16 cellular contexts compared by ENCODE assay signal in the genomic region with DNA sequence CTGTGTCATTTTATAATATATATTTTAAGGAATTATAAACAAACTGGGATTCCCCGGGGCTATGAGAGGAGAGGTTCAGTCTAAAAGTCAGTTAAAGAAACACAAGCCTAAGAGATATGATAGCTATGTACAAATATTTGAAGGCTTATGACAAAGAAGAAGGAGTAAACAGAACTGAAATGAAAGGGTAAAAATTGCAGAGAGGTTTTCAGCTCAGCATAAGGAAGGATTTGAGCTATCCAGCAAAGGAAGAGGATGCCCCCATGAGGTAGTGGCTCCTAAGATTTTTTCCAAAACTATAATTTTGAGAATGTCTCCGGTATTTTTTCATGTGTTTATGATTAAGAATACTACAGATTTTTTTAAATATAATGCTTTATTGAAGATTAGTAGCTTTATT. TPM values are rescaled to one million over a fixed set of nuclear protein-coding genes. Genes with fewer than 3 reads are reported as not detected.
A peak's percentile ranks its signal among the peaks of the same experiment; 100 is the strongest.
DNase-seq lines count a peak whose midpoint lies in the region; ATAC-seq and TF ChIP-seq lines count a peak whose summit lies in the region.
"Had no signal": no experiment of that assay in that cellular context is flagged by ENCODE, and none has a peak within 500 bp of the region (broad histone marks: within the 10 kb centered on the region; RNA-seq: fewer than 3 reads in every experiment).

No MANE protein-coding gene starts in this region.

- intact Hi-C loops in Calu3 (cut with micrococcal nuclease; ENCODE audit: unreplicated experiment) = no loop called here

- DNase-seq in BJ (ENCODE audit: low read depth) (no peak), NCI-H1417 treated with DMSO at 0.1 percent for 48 hours (lab: John Stamatoyannopoulos, UW) (peak; percentile 2), dedifferentiated amniotic fluid mesenchymal stem cell (ENCODE audit: extremely low spot score) (peak; percentile 46), mesenchymal stem cell (peak; percentile 14), Calu3 (no peak), nephron progenitor cell (no peak)
- DNase-seq in CD8-positive, alpha-beta memory T cell = no peak
- no peak for DNase-seq in naive thymus-derived CD8-positive, alpha-beta T cell
- DNase-seq: activated CD4-positive, alpha-beta T cell treated with anti-CD3 and anti-CD28 coated beads for 1 hour; activated naive CD8-positive, alpha-beta T cell treated with anti-CD3 and anti-CD28 coated beads, Interleukin-2, amount 10 ng/mL, durations not matched to agents 7 days and 5 days; colonic mucosa; Kasumi-1; NCI-H2081; stomach had no signal

- H2BK12ac ChIP-seq in mesenchymal stem cell (ENCODE audit: low read length in 2 of 2) = no peak overlapping the region

- H3K36me3 Mint-ChIP-seq in Calu3 (ENCODE audit: insufficient read depth, unreplicated experiment) (no peaks in the 10 kb centered on the region), nephron progenitor cell (ENCODE audit: low read depth) (peaks cover 21% of the 10 kb centered on the region)
- H3K36me3 Mint-ChIP-seq in CD8-positive, alpha-beta memory T cell = peaks cover 0 to 12% (median 2%) of the 10 kb centered on the region in 3 donors
- H3K36me3 Mint-ChIP-seq in naive thymus-derived CD8-positive, alpha-beta T cell = peaks cover 0 to 8% (median 8%) of the 10 kb centered on the region in 3 donors
- H3K36me3 Mint-ChIP-seq: activated naive CD8-positive, alpha-beta T cell treated with anti-CD3 and anti-CD28 coated beads, Interleukin-2, amount 10 ng/mL, durations not matched to agents 7 days and 5 days had no signal

- no peak overlapping the region for H3K9ac ChIP-seq in mesenchymal stem cell (ENCODE audit: low read length)

- no peak overlapping the region for H3K23ac ChIP-seq in mesenchymal stem cell (ENCODE audit: low read length in 2 of 2)

- POLR2A ChIA-PET in BJ (lab: Charles Lee) = no interaction called here
- POLR2A ChIA-PET in CD8-positive, alpha-beta memory T cell (lab: Charles Lee) = no interaction called here
- POLR2A ChIA-PET in naive thymus-derived CD8-positive, alpha-beta T cell (lab: Charles Lee) = no interaction called here

- no peaks in the 10 kb centered on the region for H3K36me3 ChIP-seq in BJ (ENCODE audit: control insufficient read depth, insufficient read depth, low read length)
- no peaks in the 10 kb centered on the region for H3K36me3 ChIP-seq in mesenchymal stem cell (ENCODE audit: control insufficient read depth in 1 of 2, insufficient read depth in 2 of 2, low read depth in 1 of 2, low read length in 2 of 2)
- H3K36me3 ChIP-seq in CD8-positive, alpha-beta memory T cell (ENCODE audit: insufficient read depth, low read length) = no peaks in the 10 kb centered on the region
- H3K36me3 ChIP-seq: colonic mucosa had no signal

- no peak overlapping the region for H2AFZ ChIP-seq in mesenchymal stem cell (ENCODE audit: low read depth, low read length)

- no peak overlapping the region for H3K18ac ChIP-seq in mesenchymal stem cell (ENCODE audit: low read depth in 1 of 2, low read length in 2 of 2)

- no peak overlapping the region for H3K14ac ChIP-seq in mesenchymal stem cell (ENCODE audit: low read length in 2 of 2)

- no peak overlapping the region for H2AK5ac ChIP-seq in mesenchymal stem cell (ENCODE audit: low read length, severe bottlenecking)

- H3K4ac ChIP-seq in mesenchymal stem cell (ENCODE audit: low read depth in 1 of 2, low read length in 2 of 2) = no peak overlapping the region

- peak; percentile 40; the same call in 1 of the 2 replicates for TF ChIP-seq CTCF in BJ (IDR thresholded peaks at IDR 0.05; ENCODE audit: insufficient read depth, low read depth, low read length)
- no peak for TF ChIP-seq CTCF in Calu3 (IDR thresholded peaks at IDR 0.05; ENCODE audit: unreplicated experiment)
- TF ChIP-seq CTCF in nephron progenitor cell (IDR thresholded peaks at IDR 0.05) = no peak

- no peak overlapping the region for H2BK120ac ChIP-seq in mesenchymal stem cell (ENCODE audit: low read depth, low read length)

- H2BK5ac ChIP-seq in mesenchymal stem cell (ENCODE audit: low read depth, low read length, poor library complexity, severe bottlenecking) = no peak overlapping the region

- H3K79me1 ChIP-seq in mesenchymal stem cell (replicated peaks; ENCODE audit: low read length, poor library complexity, severe bottlenecking) = no peaks in the 10 kb centered on the region

- H3K27me3 Mint-ChIP-seq in Calu3 (ENCODE audit: unreplicated experiment) (no peaks in the 10 kb centered on the region), nephron progenitor cell (ENCODE audit: low read depth, poor library complexity) (no peaks in the 10 kb centered on the region)
- no peaks in the 10 kb centered on the region for H3K27me3 Mint-ChIP-seq in CD8-positive, alpha-beta memory T cell
- no peaks in the 10 kb centered on the region for H3K27me3 Mint-ChIP-seq in naive thymus-derived CD8-positive, alpha-beta T cell
- H3K27me3 Mint-ChIP-seq: activated naive CD8-positive, alpha-beta T cell treated with anti-CD3 and anti-CD28 coated beads, Interleukin-2, amount 10 ng/mL, durations not matched to agents 7 days and 5 days had no signal

- BruUV-seq in Calu3 (replicated peaks; lab: Mats Ljungman, UMichigan) = no TSS peak

- H3K4me1 ChIP-seq in mesenchymal stem cell (ENCODE audit: control insufficient read depth, insufficient read depth, low read depth, low read length) = no peaks in the 10 kb centered on the region
- no peaks in the 10 kb centered on the region for H3K4me1 ChIP-seq in CD8-positive, alpha-beta memory T cell (ENCODE audit: insufficient read depth, low read length)
- H3K4me1 ChIP-seq: colonic mucosa, stomach had no signal

- no peak overlapping the region for H2BK15ac ChIP-seq in mesenchymal stem cell (ENCODE audit: low read depth, poor library complexity, severe bottlenecking)

- no peak overlapping the region for H3K4me3 Mint-ChIP-seq in Calu3 (ENCODE audit: low read depth, unreplicated experiment)
- no peak overlapping the region for H3K4me3 Mint-ChIP-seq in CD8-positive, alpha-beta memory T cell
- no peak overlapping the region for H3K4me3 Mint-ChIP-seq in naive thymus-derived CD8-positive, alpha-beta T cell
- no peak overlapping the region for H3K4me3 Mint-ChIP-seq in nephron progenitor cell
- H3K4me3 Mint-ChIP-seq: activated naive CD8-positive, alpha-beta T cell treated with anti-CD3 and anti-CD28 coated beads, Interleukin-2, amount 10 ng/mL, durations not matched to agents 7 days and 5 days; neural crest cell had no signal

- H3K27ac ChIP-seq in mesenchymal stem cell (ENCODE audit: low read length, poor library complexity, severe bottlenecking) = no peak overlapping the region
- H3K27ac ChIP-seq in CD8-positive, alpha-beta memory T cell (ENCODE audit: low read depth, low read length) = no peak overlapping the region
- H3K27ac ChIP-seq: colonic mucosa, stomach had no signal

- H3K27ac Mint-ChIP-seq in Calu3 (ENCODE audit: unreplicated experiment) (no peak overlapping the region), nephron progenitor cell (no peak overlapping the region)
- H3K27ac Mint-ChIP-seq in CD8-positive, alpha-beta memory T cell = no peak overlapping the region
- no peak overlapping the region for H3K27ac Mint-ChIP-seq in naive thymus-derived CD8-positive, alpha-beta T cell
- H3K27ac Mint-ChIP-seq: activated naive CD8-positive, alpha-beta T cell treated with anti-CD3 and anti-CD28 coated beads, Interleukin-2, amount 10 ng/mL, durations not matched to agents 7 days and 5 days had no signal

- no peaks in the 10 kb centered on the region for H3K9me3 ChIP-seq in mesenchymal stem cell (ENCODE audit: control insufficient read depth, low read length)
- H3K9me3 ChIP-seq in CD8-positive, alpha-beta memory T cell (ENCODE audit: low read length) = no peaks in the 10 kb centered on the region
- H3K9me3 ChIP-seq: colonic mucosa, stomach had no signal

- no peak overlapping the region for H3K4me3 ChIP-seq in BJ (ENCODE audit: low read depth, low read length)
- no peak overlapping the region for H3K4me3 ChIP-seq in mesenchymal stem cell (ENCODE audit: insufficient read depth in 1 of 2, low read depth in 1 of 2, low read length in 2 of 2)
- no peak overlapping the region for H3K4me3 ChIP-seq in CD8-positive, alpha-beta memory T cell (ENCODE audit: low read length)
- H3K4me3 ChIP-seq: colonic mucosa, stomach had no signal

- H4K8ac ChIP-seq in mesenchymal stem cell (ENCODE audit: low read length) = no peak overlapping the region

- no peak for ATAC-seq in naive thymus-derived CD8-positive, alpha-beta T cell

- no peak overlapping the region for H4K91ac ChIP-seq in mesenchymal stem cell (ENCODE audit: low read length)

- CTCF ChIA-PET in BJ (lab: Yijun Ruan, JAX) (interaction anchor here (0.7 to 5.0 kb wide), 9 partner anchors 8 to 515 kb away, joined by 3 to 43 read pairs (median 4); no protein-coding TSS in a partner anchor), Calu3 (lab: Charles Lee) (interaction anchor here (1.2 kb wide), 1 partner anchor 113 kb away, joined by 4 read pairs; no protein-coding TSS in a partner anchor)
- CTCF ChIA-PET in CD8-positive, alpha-beta memory T cell (lab: Charles Lee) = no interaction called here

- H3K4me2 ChIP-seq in mesenchymal stem cell (ENCODE audit: low read length, poor library complexity, severe bottlenecking) = no peak overlapping the region

- WGBS in mesenchymal stem cell = 38% methylated on average over 1 of the region's 2 CpGs

- no peaks in the 10 kb centered on the region for H3K27me3 ChIP-seq in BJ (ENCODE audit: control insufficient read depth, insufficient read depth, low read length)
- no peaks in the 10 kb centered on the region for H3K27me3 ChIP-seq in mesenchymal stem cell (ENCODE audit: control insufficient read depth in 1 of 2, insufficient read depth in 1 of 2, low read length in 2 of 2)
- no peaks in the 10 kb centered on the region for H3K27me3 ChIP-seq in CD8-positive, alpha-beta memory T cell (ENCODE audit: insufficient read depth, low read length, poor library complexity, severe bottlenecking)
- H3K27me3 ChIP-seq: colonic mucosa, stomach had no signal

- H3K9me3 Mint-ChIP-seq in Calu3 (ENCODE audit: low read depth, unreplicated experiment) (no peaks in the 10 kb centered on the region), nephron progenitor cell (peaks cover 6% of the 10 kb centered on the region)
- H3K9me3 Mint-ChIP-seq in CD8-positive, alpha-beta memory T cell = peaks cover 0 to 3% (median 0%) of the 10 kb centered on the region in 5 donors
- peaks cover 0 to 5% (median 0%) of the 10 kb centered on the region in 9 donors for H3K9me3 Mint-ChIP-seq in naive thymus-derived CD8-positive, alpha-beta T cell
- H3K9me3 Mint-ChIP-seq: activated naive CD8-positive, alpha-beta T cell treated with anti-CD3 and anti-CD28 coated beads, Interleukin-2, amount 10 ng/mL, durations not matched to agents 7 days and 5 days; neural crest cell had no signal

- H3K4me1 Mint-ChIP-seq in Calu3 (ENCODE audit: low read depth, unreplicated experiment) (no peaks in the 10 kb centered on the region), nephron progenitor cell (no peaks in the 10 kb centered on the region)
- no peaks in the 10 kb centered on the region for H3K4me1 Mint-ChIP-seq in CD8-positive, alpha-beta memory T cell
- H3K4me1 Mint-ChIP-seq in naive thymus-derived CD8-positive, alpha-beta T cell = no peaks in the 10 kb centered on the region
- H3K4me1 Mint-ChIP-seq: activated naive CD8-positive, alpha-beta T cell treated with anti-CD3 and anti-CD28 coated beads, Interleukin-2, amount 10 ng/mL, durations not matched to agents 7 days and 5 days; neural crest cell had no signal

RNA-seq across cellular contexts. Expression of a gene that starts 57.9 kb away (rescaled TPM):
- not detected in 2 replicates for polyA plus RNA-seq in BJ (2011; rRNA removed)
- polyA minus RNA-seq in BJ (2011; rRNA and poly(A)+ RNA removed) = not detected in 2 replicates
- not detected for polyA plus RNA-seq in mesenchymal stem cell (2013, experiment 1 of 2)
- 0.03 TPM for polyA plus RNA-seq in mesenchymal stem cell (2013, experiment 2 of 2)
- total RNA-seq in Calu3 (2022) = not detected in 2 replicates
- not detected for total RNA-seq in CD8-positive, alpha-beta memory T cell
- polyA plus RNA-seq in CD8-positive, alpha-beta memory T cell = not detected
- total RNA-seq in naive thymus-derived CD8-positive, alpha-beta T cell = not detected
- not detected for polyA plus RNA-seq in naive thymus-derived CD8-positive, alpha-beta T cell
- total RNA-seq: activated naive CD8-positive, alpha-beta T cell treated with anti-CD3 and anti-CD28 coated beads, Interleukin-2, amount 10 ng/mL, durations not matched to agents 7 days and 5 days; colonic mucosa; glomerular endothelial cell; neural crest cell; stomach had no signal

RNA-seq across cellular contexts. Expression of a gene that starts 59.4 kb away (rescaled TPM):
- polyA plus RNA-seq in BJ (2011; rRNA removed) = 1.5 and 2.9 TPM in 2 replicates
- polyA minus RNA-seq in BJ (2011; rRNA and poly(A)+ RNA removed) = 1.5 and 1.7 TPM in 2 replicates
- polyA plus RNA-seq in mesenchymal stem cell (2013, experiment 1 of 2) = 2.7 TPM
- 2.7 TPM for polyA plus RNA-seq in mesenchymal stem cell (2013, experiment 2 of 2)
- 3.1 and 3.8 TPM in 2 replicates for total RNA-seq in Calu3 (2022)
- 1 to 10 TPM; 1.6 to 1.8 TPM for total RNA-seq in CD8-positive, alpha-beta memory T cell
- polyA plus RNA-seq in CD8-positive, alpha-beta memory T cell = 1.1 TPM
- total RNA-seq in naive thymus-derived CD8-positive, alpha-beta T cell = 1 to 10 TPM; 3.4 to 3.8 TPM
- polyA plus RNA-seq in naive thymus-derived CD8-positive, alpha-beta T cell = under 1 TPM; 0.19 to 0.62 (median 0.56) TPM

Comparison
In these comparisons a context has a peak if more than half of its experiments do, and no peak if none do; other contexts are left out.
1. DNase-seq: peak in NCI-H1417 treated with DMSO at 0.1 percent for 48 hours (single experiment), dedifferentiated amniotic fluid mesenchymal stem cell (single experiment) and mesenchymal stem cell (single experiment); none in BJ (single experiment), Calu3 (single experiment), CD8-positive, alpha-beta memory T cell (0 of 5), naive thymus-derived CD8-positive, alpha-beta T cell (0 of 10) and nephron progenitor cell (single experiment).